ENCODE assay signal across 19 cellular contexts in genomic region chr2:191345788-191346187, GRCh38.
DNase-seq lines count a peak whose midpoint lies in the region; ATAC-seq and TF ChIP-seq lines count a peak whose summit lies in the region.
"Had no signal": no experiment of that assay in that cellular context is flagged by ENCODE, and none has a peak within 500 bp of the region (broad histone marks: within the 10 kb centered on the region; RNA-seq: fewer than 3 reads in every experiment).

No MANE protein-coding gene starts in this region.

- H3K27me3 ChIP-seq in RWPE2 (ENCODE audit: insufficient read depth, poor library complexity, severe bottlenecking) (no peaks in the 10 kb centered on the region), smooth muscle cell (ENCODE audit: low read depth) (no peaks in the 10 kb centered on the region)
- H3K27me3 ChIP-seq: brain microvascular endothelial cell, suprapubic skin had no signal

- no peaks in the 10 kb centered on the region for H3F3A ChIP-seq in smooth muscle cell (ENCODE audit: low read depth)

- H3K36me3 ChIP-seq in RWPE2 (ENCODE audit: low read depth) (peaks cover 88% of the 10 kb centered on the region), smooth muscle cell (ENCODE audit: low read depth) (no peaks in the 10 kb centered on the region)
- H3K36me3 ChIP-seq: suprapubic skin had no signal

- H3K4me2 ChIP-seq in smooth muscle cell = peak overlapping the region; percentile 5

- ATAC-seq in RWPE2 (ENCODE audit: low read depth) (peak; percentile 79), HG02970 (IDR thresholded peaks at IDR 0.05; ENCODE audit: low FRiP score, unreplicated experiment) (no peak)
- ATAC-seq: stimulated activated memory B cell treated with anti-CD40 and anti-IgM and Interleukin-4, amounts not matched to agents 10 μg/mL and 1 μg/mL and 100 μg/mL, for 72 hours; WTC11 had no signal

- H3K4me1 ChIP-seq in RWPE2 (ENCODE audit: insufficient read depth, poor library complexity, severe bottlenecking) = peaks cover 23% of the 10 kb centered on the region
- no peaks in the 10 kb centered on the region for H3K4me1 ChIP-seq in smooth muscle cell (ENCODE audit: low read depth)
- H3K4me1 ChIP-seq: suprapubic skin had no signal

- H3K27ac ChIP-seq in RWPE2 (ENCODE audit: poor library complexity, severe bottlenecking) (peak overlapping the region; percentile 32), smooth muscle cell (ENCODE audit: low read depth) (peak overlapping the region; percentile 39)
- H3K27ac ChIP-seq: brain microvascular endothelial cell, suprapubic skin had no signal

- no peaks in the 10 kb centered on the region for H3K79me2 ChIP-seq in smooth muscle cell (ENCODE audit: low read depth)

- H3K9ac ChIP-seq in smooth muscle cell (ENCODE audit: low read depth) = no peak overlapping the region

- H4K20me1 ChIP-seq in smooth muscle cell (ENCODE audit: low read depth) = no peaks in the 10 kb centered on the region

- H3K4me3 ChIP-seq in RWPE2 (ENCODE audit: severe bottlenecking) = no peak overlapping the region
- no peak overlapping the region for H3K4me3 ChIP-seq in fibroblast of pulmonary artery (replicated peaks; ENCODE audit: low read depth, low read length)
- no peak overlapping the region for H3K4me3 ChIP-seq in smooth muscle cell
- H3K4me3 ChIP-seq: suprapubic skin had no signal

- no peak overlapping the region for H2AFZ ChIP-seq in smooth muscle cell (ENCODE audit: low read depth)

- DNase-seq in HCEC 1CT (peak; percentile 55), RWPE2 (ENCODE audit: low spot score) (no peak), fibroblast of pulmonary artery (ENCODE audit: low read depth) (peak; percentile 24), smooth muscle cell (lab: John Stamatoyannopoulos, UW; ENCODE audit: unreplicated experiment) (no peak), germinal center (ENCODE audit: low spot score) (no peak), amniotic stem cell (lab: John Stamatoyannopoulos, UW) (no peak)
- DNase-seq: activated CD8-positive, alpha-beta memory T cell treated with anti-CD3 and anti-CD28 coated beads, Interleukin-2, amount 50 U/mL, for 4 hours; activated naive CD8-positive, alpha-beta T cell treated with anti-CD3 and anti-CD28 coated beads for 36 hours; brain microvascular endothelial cell; CD4-positive, alpha-beta memory T cell; DMS 273 treated with DMSO at 0.1 percent for 48 hours; hippocampal formation; KBM-7; NCI-H187; small intestine had no signal

- no peak for TF ChIP-seq CTCF in RWPE2 (IDR thresholded peaks at IDR 0.05; ENCODE audit: poor library complexity, severe bottlenecking)
- no peak for TF ChIP-seq CTCF in fibroblast of pulmonary artery (IDR thresholded peaks at IDR 0.05; ENCODE audit: low read length, missing control alignments)
- no peak for TF ChIP-seq CTCF in smooth muscle cell (IDR thresholded peaks at IDR 0.05; ENCODE audit: borderline replicate concordance, insufficient read depth, poor library complexity, severe bottlenecking)

- H3K9me3 ChIP-seq in RWPE2 (ENCODE audit: severe bottlenecking) = no peaks in the 10 kb centered on the region
- no peaks in the 10 kb centered on the region for H3K9me3 ChIP-seq in smooth muscle cell (replicated peaks; ENCODE audit: low read depth)
- H3K9me3 ChIP-seq: suprapubic skin had no signal

Comparison
In these comparisons a context has a peak if more than half of its experiments do, and no peak if none do; other contexts are left out.
1. DNase-seq: peak in HCEC 1CT (single experiment) and fibroblast of pulmonary artery (single experiment); none in RWPE2 (single experiment), smooth muscle cell (single experiment), germinal center (single experiment) and amniotic stem cell (single experiment).